In genomic region chr11:125091877-125092664, GRCh38 we compare ENCODE assay signal across 19 cellular contexts. TPM values are rescaled to one million over a fixed set of nuclear protein-coding genes. Genes with fewer than 3 reads are reported as not detected.
DNase-seq lines count a peak whose midpoint lies in the region; ATAC-seq and TF ChIP-seq lines count a peak whose summit lies in the region.
"Had no signal": no experiment of that assay in that cellular context is flagged by ENCODE, and none has a peak within 500 bp of the region (broad histone marks: within the 10 kb centered on the region; RNA-seq: fewer than 3 reads in every experiment).

No MANE protein-coding gene starts in this region.

- no peak overlapping the region for H3K4me2 ChIP-seq in IMR-90 (ENCODE audit: low read depth, low read length)
- no peak overlapping the region for H3K4me2 ChIP-seq in OCI-LY7 (ENCODE audit: low read length)

- H3K9me1 ChIP-seq in IMR-90 (ENCODE audit: insufficient read depth, low read length) = peaks cover 12% of the 10 kb centered on the region

- peak overlapping the region; percentile 51 for H3K4ac ChIP-seq in IMR-90 (ENCODE audit: low read depth, low read length)

- no peak for ATAC-seq in IMR-90 (ENCODE audit: low read depth)
- no peak for ATAC-seq in activated CD4-positive, CD25-positive, alpha-beta regulatory T cell treated with anti-CD3 and anti-CD28 coated beads, Interleukin-2, amount 50 U/mL, for 24 hours

- H3K79me1 ChIP-seq in IMR-90 (ENCODE audit: low read depth in 1 of 2, low read length in 2 of 2) = no peaks in the 10 kb centered on the region; a peak in 1 of 4 replicates

- no peak overlapping the region for H2BK5ac ChIP-seq in IMR-90 (ENCODE audit: low read depth, low read length, poor library complexity, severe bottlenecking)

- POLR2A ChIA-PET in IMR-90 (lab: Charles Lee; ENCODE audit: unreplicated experiment) = interaction anchor here (0.7 to 1.0 kb wide), 2 partner anchors 20 to 51 kb away, joined by 3 to 4 read pairs; partner anchors contain the start of gene TMEM218
- POLR2A ChIA-PET in OCI-LY7 (lab: Charles Lee) = interaction anchor here (1.1 to 1.2 kb wide), 4 partner anchors 14 to 56 kb away, joined by 3 to 4 read pairs (median 4); no protein-coding TSS in a partner anchor

- H3K27me3 Mint-ChIP-seq in CD14-positive monocyte (ENCODE audit: low read depth in 3 of 3) (peaks cover 0 to 1% (median 1%) of the 10 kb centered on the region in 3 donors), neural crest cell (ENCODE audit: low read depth) (no peaks in the 10 kb centered on the region)
- H3K27me3 Mint-ChIP-seq: activated CD4-positive, alpha-beta T cell treated with anti-CD3 and anti-CD28 coated beads for 36 hours; activated naive CD4-positive, alpha-beta T cell treated with anti-CD3 and anti-CD28 coated beads, Interleukin-2, amount 50 U/mL, for 24 hours; CD4-positive, alpha-beta T cell had no signal

- H3K36me3 ChIP-seq in IMR-90 (ENCODE audit: control insufficient read depth, insufficient read depth, low read length) (peaks cover 2% of the 10 kb centered on the region), OCI-LY7 (ENCODE audit: insufficient read depth, low read length) (peaks cover 11% of the 10 kb centered on the region; the same call in 1 of the 2 replicates), testis (ENCODE audit: low read depth, missing control alignments) (no peaks in the 10 kb centered on the region)

- H4K91ac ChIP-seq in IMR-90 (ENCODE audit: insufficient read depth, low read depth, low read length) = peak overlapping the region; percentile 81; the same call in 1 of the 2 replicates

- H2BK15ac ChIP-seq in IMR-90 (ENCODE audit: low read depth, low read length) = peak overlapping the region; percentile 45; the same call in 2 of the 3 replicates

- no peaks in the 10 kb centered on the region for H3K9me2 ChIP-seq in OCI-LY7 (ENCODE audit: insufficient read depth, low read length)

- DNase-seq in CD14-positive monocyte (ENCODE audit: low spot score) (no peak), IMR-90 (no peak), epithelial cell of prostate (ENCODE audit: low read depth, low spot score) (no peak), neural crest cell (ENCODE audit: low read depth, low spot score) (no peak), AG08395 (ENCODE audit: low spot score) (no peak), OCI-LY7 (ENCODE audit: low spot score) (no peak), testis (no peak)
- DNase-seq: activated CD4-positive, alpha-beta T cell treated with anti-CD3 and anti-CD28 coated beads for 36 hours; CD4-positive, alpha-beta T cell; effector CD4-positive, alpha-beta T cell; GOT3; left colon; NCI-H1436; stimulated activated CD8-positive, alpha-beta memory T cell treated with anti-CD3 and anti-CD28 coated beads, Interleukin-4, amount 100 ng/mL, for 48 hours had no signal

- peak overlapping the region; percentile 34; the same call in 1 of the 2 replicates for H2BK20ac ChIP-seq in IMR-90 (ENCODE audit: low read depth, low read length)

- peaks cover 56 to 70% of the 10 kb centered on the region in 2 donors for H3K36me3 Mint-ChIP-seq in CD14-positive monocyte
- peaks cover 3% of the 10 kb centered on the region for H3K36me3 Mint-ChIP-seq in neural crest cell (ENCODE audit: low read depth)

- no peaks in the 10 kb centered on the region for H3K27me3 ChIP-seq in IMR-90 (ENCODE audit: control insufficient read depth, insufficient read depth, low read length)
- no peaks in the 10 kb centered on the region for H3K27me3 ChIP-seq in testis
- H3K27me3 ChIP-seq: ascending aorta, suprapubic skin had no signal

- in situ Hi-C loops in IMR-90 (cut with MboI; ENCODE audit: low sequenced_read_pairs) = loop anchor here (5.0 kb wide), 1 partner anchor 315 kb away; no protein-coding TSS in a partner anchor

- 50% methylated on average over 1 of the region's 6 CpGs; no CpG with 5 or more reads in 1 of the 2 experiments for WGBS in IMR-90 (ENCODE audit: extremely low coverage in 2 of 2, insufficient read length in 1 of 2), 2 experiments
- 82% methylated on average over 6 of the region's 6 CpGs for WGBS in testis, 2 donors

- no peak overlapping the region for H3K4me3 Mint-ChIP-seq in CD14-positive monocyte
- H3K4me3 Mint-ChIP-seq in neural crest cell = no peak overlapping the region
- H3K4me3 Mint-ChIP-seq: activated CD4-positive, alpha-beta T cell treated with anti-CD3 and anti-CD28 coated beads for 36 hours; activated naive CD4-positive, alpha-beta T cell treated with anti-CD3 and anti-CD28 coated beads, Interleukin-2, amount 50 U/mL, for 24 hours; activated T-cell treated with anti-CD3 and anti-CD28 coated beads, Interleukin-2, amount 50 U/mL, for 72 hours; CD4-positive, alpha-beta T cell had no signal

- H2AK9ac ChIP-seq in IMR-90 (replicated peaks; ENCODE audit: low read depth, low read length, poor library complexity) = no peak overlapping the region

- no peak overlapping the region for H3K56ac ChIP-seq in IMR-90 (ENCODE audit: extremely low read depth, insufficient read depth, low read length)

- H3K4me1 ChIP-seq in IMR-90 (ENCODE audit: control insufficient read depth, insufficient read depth, low read length) (peaks cover 10% of the 10 kb centered on the region), OCI-LY7 (ENCODE audit: insufficient read depth, low read length, poor library complexity, severe bottlenecking) (no peaks in the 10 kb centered on the region), testis (peaks cover 6% of the 10 kb centered on the region)

- H3K27ac Mint-ChIP-seq in CD14-positive monocyte (peak overlapping the region in 5 of 7 donors; percentile 11 to 80 (median 46)), neural crest cell (ENCODE audit: unreplicated experiment) (peak overlapping the region; percentile 13)
- H3K27ac Mint-ChIP-seq: activated CD4-positive, alpha-beta T cell treated with anti-CD3 and anti-CD28 coated beads for 36 hours; activated naive CD4-positive, alpha-beta T cell treated with anti-CD3 and anti-CD28 coated beads, Interleukin-2, amount 50 U/mL, for 24 hours; activated T-cell treated with anti-CD3 and anti-CD28 coated beads, Interleukin-2, amount 50 U/mL, for 72 hours; CD4-positive, alpha-beta T cell had no signal

- H4K20me1 ChIP-seq in IMR-90 (ENCODE audit: insufficient read depth, low read length) (no peaks in the 10 kb centered on the region), OCI-LY7 (ENCODE audit: insufficient read depth, low read length) (no peaks in the 10 kb centered on the region)

- no peak overlapping the region; the same call in 1 of the 2 replicates for H4K5ac ChIP-seq in IMR-90 (ENCODE audit: low read depth, low read length)

- H2BK120ac ChIP-seq in IMR-90 (ENCODE audit: low read depth, low read length) = peak overlapping the region; percentile 46

- peak overlapping the region; percentile 74 for H3K14ac ChIP-seq in IMR-90 (replicated peaks; ENCODE audit: low read depth, low read length)

- no peak for TF ChIP-seq POLR2A in IMR-90 (IDR thresholded peaks at IDR 0.05; ENCODE audit: low read depth, low read length)
- no peak for TF ChIP-seq POLR2A in testis (IDR thresholded peaks at IDR 0.05)

- no peak overlapping the region for H3K4me3 ChIP-seq in IMR-90 (ENCODE audit: insufficient read depth, low read depth, low read length)
- no peak overlapping the region for H3K4me3 ChIP-seq in OCI-LY7 (ENCODE audit: low read depth, low read length, poor library complexity, severe bottlenecking)
- no peak overlapping the region for H3K4me3 ChIP-seq in testis
- H3K4me3 ChIP-seq: ascending aorta, suprapubic skin had no signal

- H3K4me1 Mint-ChIP-seq in CD14-positive monocyte = peaks cover 8% of the 10 kb centered on the region
- H3K4me1 Mint-ChIP-seq in neural crest cell = peaks cover 21% of the 10 kb centered on the region
- H3K4me1 Mint-ChIP-seq: activated naive CD4-positive, alpha-beta T cell treated with anti-CD3 and anti-CD28 coated beads, Interleukin-2, amount 50 U/mL, for 24 hours had no signal

- H3K23ac ChIP-seq in IMR-90 (ENCODE audit: low read depth, low read length) = peak overlapping the region; percentile 26; the same call in 1 of the 2 replicates

- dilution Hi-C loops in IMR-90 (cut with HindIII; ENCODE audit: low sequenced_read_pairs, unreplicated experiment) = no loop called here

- TF ChIP-seq CTCF in CD14-positive monocyte (IDR thresholded peaks at IDR 0.05) (no peak), IMR-90 (conservative IDR thresholded peaks at IDR 0.05; ENCODE audit: low read depth, low read length) (no peak), neural crest cell (conservative IDR thresholded peaks at IDR 0.05) (no peak), OCI-LY7 (conservative IDR thresholded peaks at IDR 0.05; ENCODE audit: low read length) (no peak), testis (IDR thresholded peaks at IDR 0.05) (no peak)

- H3K27ac ChIP-seq in IMR-90 (ENCODE audit: insufficient read depth, low read length) = no peak overlapping the region
- peak overlapping the region; percentile 80 for H3K27ac ChIP-seq in epithelial cell of prostate
- H3K27ac ChIP-seq in OCI-LY7 (ENCODE audit: low read depth, low read length, poor library complexity, severe bottlenecking) = no peak overlapping the region
- H3K27ac ChIP-seq in testis = no peak overlapping the region
- H3K27ac ChIP-seq: ascending aorta, suprapubic skin had no signal

- H3K18ac ChIP-seq in IMR-90 (ENCODE audit: low read depth, low read length) = no peak overlapping the region

- H4K8ac ChIP-seq in IMR-90 (ENCODE audit: low read depth in 2 of 2, low read length in 2 of 2) = peak overlapping the region; percentile 41 to 76; a peak in 2 of 4 replicates

- H3K9me3 ChIP-seq in IMR-90 (ENCODE audit: control insufficient read depth, insufficient read depth, low read length) = no peaks in the 10 kb centered on the region
- H3K9me3 ChIP-seq in OCI-LY7 (ENCODE audit: low read length) = no peaks in the 10 kb centered on the region
- no peaks in the 10 kb centered on the region for H3K9me3 ChIP-seq in testis
- H3K9me3 ChIP-seq: ascending aorta, suprapubic skin had no signal

- CTCF ChIA-PET in IMR-90 (lab: Yijun Ruan, JAX) = interaction anchor here (0.8 to 4.3 kb wide), 10 partner anchors 10 to 337 kb away, joined by 3 to 34 read pairs (median 6); no protein-coding TSS in a partner anchor
- CTCF ChIA-PET in OCI-LY7 (lab: Charles Lee; ENCODE audit: unreplicated experiment) = interaction anchor here (0.6 to 1.2 kb wide), 4 partner anchors 14 to 22 kb away, joined by 3 to 4 read pairs (median 3); no protein-coding TSS in a partner anchor

- H2AK5ac ChIP-seq in IMR-90 (ENCODE audit: low read depth, low read length) = peak overlapping the region; percentile 61

- BruUV-seq in IMR-90 (replicated peaks; lab: Mats Ljungman, UMichigan) (no TSS peak), OCI-LY7 (replicated peaks; lab: Mats Ljungman, UMichigan) (no TSS peak)

- H2AFZ ChIP-seq in IMR-90 (replicated peaks; ENCODE audit: low read length, poor library complexity) = peak overlapping the region; percentile 86
- H2AFZ ChIP-seq in OCI-LY7 (ENCODE audit: low read length) = no peak overlapping the region; the same call in 1 of the 2 replicates

- H3K79me2 ChIP-seq in OCI-LY7 (ENCODE audit: insufficient read depth, low read depth, low read length) = no peaks in the 10 kb centered on the region

- intact Hi-C loops in CD14-positive monocyte (cut with micrococcal nuclease) (no loop called here), IMR-90 (cut with micrococcal nuclease) (loop anchor here (1.0 to 2.0 kb wide), 6 partner anchors 49 to 337 kb away; no protein-coding TSS in a partner anchor), OCI-LY7 (cut with micrococcal nuclease; ENCODE audit: unreplicated experiment) (loop anchor here (1.0 to 2.0 kb wide), 2 partner anchors 49 to 257 kb away; no protein-coding TSS in a partner anchor), testis (cut with DNase I; ENCODE audit: low total_unique reads) (no loop called here)

- no peaks in the 10 kb centered on the region for H3K9me3 Mint-ChIP-seq in CD14-positive monocyte
- no peaks in the 10 kb centered on the region for H3K9me3 Mint-ChIP-seq in neural crest cell
- H3K9me3 Mint-ChIP-seq: activated naive CD4-positive, alpha-beta T cell treated with anti-CD3 and anti-CD28 coated beads, Interleukin-2, amount 50 U/mL, for 24 hours; activated T-cell treated with anti-CD3 and anti-CD28 coated beads, Interleukin-2, amount 50 U/mL, for 72 hours; CD4-positive, alpha-beta T cell had no signal

- no peak for TF ChIP-seq RAD21 in IMR-90 (IDR thresholded peaks at IDR 0.05; ENCODE audit: low read length)

- no peak overlapping the region for H3K9ac ChIP-seq in IMR-90 (ENCODE audit: low read depth, low read length)

RNA-seq across cellular contexts. Expression of gene TMEM218, which starts 19.4 kb away (rescaled TPM):
- polyA plus RNA-seq in CD14-positive monocyte (10 to 100 TPM; 55.7 to 57.7 TPM), IMR-90 (2012; rRNA removed) (17.7 and 23.0 TPM in 2 replicates), testis (ENCODE audit: insufficient read depth, low read depth, low replicate concordance) (17.7 TPM)
- total RNA-seq in IMR-90 (2012; rRNA removed) (19.4 and 24.4 TPM in 2 replicates), neural crest cell (30.4 and 34.6 TPM in 2 replicates), OCI-LY7 (2022) (24.4 and 25.4 TPM in 2 replicates), testis (10 to 100 TPM; 15.1 to 17.2 TPM)
- 22.3 and 22.4 TPM in 2 replicates for polyA plus RNA-seq in IMR-90 (2012; cell fraction: cytosol; rRNA removed)
- polyA plus RNA-seq in IMR-90 (2012; cell fraction: nucleus; rRNA removed; ENCODE audit: low replicate concordance) = 16.7 and 47.5 TPM in 2 replicates
- 19.6 and 28.1 TPM in 2 replicates for total RNA-seq in OCI-LY7 (2014; rRNA removed; shearing (Covaris generic))

RNA-seq across cellular contexts. Expression of gene SLC37A2, which starts 29.0 kb away (rescaled TPM):
- polyA plus RNA-seq in CD14-positive monocyte (10 to 100 TPM; 70.8 to 81.5 TPM), IMR-90 (2012; rRNA removed) (1.1 and 1.5 TPM in 2 replicates), testis (ENCODE audit: insufficient read depth, low read depth, low replicate concordance) (6.2 TPM)
- total RNA-seq in IMR-90 (2012; rRNA removed) (0.72 and 0.83 TPM in 2 replicates), neural crest cell (0.98 and 1.2 TPM in 2 replicates), OCI-LY7 (2022) (0.72 and 0.93 TPM in 2 replicates), testis (1 to 10 TPM; 3.0 to 7.6 TPM)
- 0.83 and 1.4 TPM in 2 replicates for polyA plus RNA-seq in IMR-90 (2012; cell fraction: cytosol; rRNA removed)
- polyA plus RNA-seq in IMR-90 (2012; cell fraction: nucleus; rRNA removed; ENCODE audit: low replicate concordance) = 2.5 and 4.2 TPM in 2 replicates
- 0.57 and 0.82 TPM in 2 replicates for total RNA-seq in OCI-LY7 (2014; rRNA removed; shearing (Covaris generic))

Comparison
In these comparisons a context has a peak if more than half of its experiments do, and no peak if none do; other contexts are left out.
1. intact Hi-C loops: an anchor here in IMR-90 (1.0 to 2.0 kb wide) and OCI-LY7 (1.0 to 2.0 kb wide); none called in CD14-positive monocyte and testis.